Comparison of ENCODE assay signal across 23 cellular contexts in the genomic region with DNA sequence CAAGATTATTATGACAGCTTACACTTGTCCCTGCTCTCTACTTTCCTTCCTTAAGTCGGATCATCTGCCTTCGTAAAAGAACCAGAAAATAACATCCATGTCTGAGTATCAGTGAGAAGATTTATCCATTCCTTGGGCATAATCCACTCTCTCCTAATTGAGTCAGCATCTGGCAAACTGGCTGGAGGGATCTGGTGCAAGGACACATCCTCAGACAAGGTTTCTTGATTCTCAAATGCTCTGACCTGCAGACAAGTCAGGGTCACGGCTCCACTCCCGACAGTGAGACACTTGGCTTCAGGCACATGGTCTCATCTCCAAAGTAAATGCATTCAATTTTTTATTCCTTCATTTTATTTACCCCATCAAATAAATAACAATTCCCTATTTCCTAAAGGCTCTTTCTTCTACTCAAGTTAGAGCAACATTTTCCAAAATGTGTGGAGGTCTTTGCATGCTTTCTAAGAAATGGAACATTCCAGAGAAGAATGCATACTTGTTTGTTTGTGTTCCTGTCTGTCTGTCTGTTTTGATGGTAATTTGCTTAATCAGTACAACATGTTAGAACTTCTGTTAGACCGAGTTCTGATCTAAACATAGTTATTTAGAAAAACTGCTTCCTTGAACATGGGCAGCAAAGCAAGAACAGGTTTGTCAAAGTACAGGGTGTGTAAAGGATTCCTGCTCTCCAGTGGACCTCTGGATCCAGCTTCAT.
"Had no signal": no experiment of that assay in that cellular context is flagged by ENCODE, and none has a peak within 500 bp of the region (broad histone marks: within the 10 kb centered on the region; RNA-seq: fewer than 3 reads in every experiment).

No MANE protein-coding gene starts in this region.

- H2AFZ ChIP-seq: hepatocyte had no signal

- H3K4me1 ChIP-seq: foreskin keratinocyte, spleen had no signal

- H3K36me3 ChIP-seq: spleen had no signal

- H3K9me3 ChIP-seq: spleen had no signal

- H3K4me2 ChIP-seq: hepatocyte had no signal

- H3K27ac ChIP-seq: coronary artery, epithelial cell of prostate, foreskin keratinocyte, hepatocyte, spleen had no signal

- FAIRE-seq: bronchial epithelial cell had no signal

- DNase-seq: activated B cell treated with CpG ODN at 0.5 μM for 24 hours; activated CD4-positive, alpha-beta T cell treated with anti-CD3 and anti-CD28 coated beads for 36 hours; activated CD4-positive, alpha-beta T cell treated with anti-CD3 and anti-CD28 coated beads, Interleukin-2, amount 50 U/mL, for 4 hours; activated CD8-positive, alpha-beta memory T cell treated with anti-CD3 and anti-CD28 coated beads for 24 hours; activated CD8-positive, alpha-beta memory T cell treated with anti-CD3 and anti-CD28 coated beads, Interleukin-2, amount 50 U/mL, for 4 hours; activated T-cell treated with anti-CD3 and anti-CD28 coated beads, Interleukin-2, amount 50 U/mL, for 24 hours; cerebellar nuclear complex; foreskin keratinocyte; glutamatergic neuron; immature natural killer cell; left ventricle myocardium superior; mammary epithelial cell; natural killer cell; spleen; stimulated activated CD4-positive, alpha-beta T cell treated with anti-CD3 and anti-CD28 coated beads, Interleukin-4, amount 100 ng/mL, for 24 hours; stimulated activated naive CD4-positive, alpha-beta T cell treated with Interleukin-2 at 50 U/mL for 16 hours; T-helper 9 cell had no signal

- H3K4me3 ChIP-seq: coronary artery, hepatocyte, spleen had no signal

- ATAC-seq: activated CD4-positive, alpha-beta T cell treated with anti-CD3 and anti-CD28 coated beads for 36 hours; activated naive CD4-positive, alpha-beta T cell treated with anti-CD3 and anti-CD28 coated beads, Interleukin-2, amount 50 U/mL, for 72 hours; activated T-helper 17 cell treated with anti-CD3 and anti-CD28 coated beads, Interleukin-2, amount 50 U/mL, for 72 hours; foreskin keratinocyte; left ventricle myocardium superior; natural killer cell had no signal

- H3K79me2 ChIP-seq: hepatocyte had no signal

- H3K27me3 ChIP-seq: foreskin keratinocyte, hepatocyte, spleen had no signal
